ENCODE assay signal across 35 cellular contexts in the genomic region with DNA sequence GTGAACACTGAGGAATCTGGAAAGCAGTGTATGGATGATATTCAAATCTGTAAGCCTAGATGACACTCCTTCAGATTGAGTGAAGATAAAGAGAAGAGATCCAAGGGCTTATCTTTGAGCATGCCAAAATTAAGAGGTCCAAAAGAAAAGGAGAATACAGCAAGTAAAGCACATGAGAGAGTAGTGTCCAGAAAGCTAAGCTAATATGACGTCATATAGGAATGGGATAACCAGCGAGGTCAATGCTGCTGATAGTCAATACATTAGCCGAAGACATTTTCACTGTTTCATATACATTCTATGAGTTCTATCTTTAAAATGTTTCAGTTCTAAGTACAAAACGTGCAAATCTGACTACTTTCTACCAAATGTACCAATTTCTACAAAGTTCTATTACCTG.
"Had no signal": no experiment of that assay in that cellular context is flagged by ENCODE, and none has a peak within 500 bp of the region (broad histone marks: within the 10 kb centered on the region; RNA-seq: fewer than 3 reads in every experiment).

No MANE protein-coding gene starts in this region.

- H3K36me3 ChIP-seq: MG63 had no signal

- H3K27me3 ChIP-seq: MG63 had no signal

- H3K9me3 ChIP-seq: MG63 had no signal

- DNase-seq: Kasumi-1, MG63, MM.1S, MV-4-11, NCI-H1048, NCI-H1092, NCI-H1092 treated with DMSO at 0.1 percent for 48 hours, NCI-H1105, NCI-H1105 treated with DMSO at 0.1 percent for 48 hours, NCI-H1417, NCI-H1417 treated with DMSO at 0.1 percent for 48 hours, NCI-H1436, NCI-H1436 treated with DMSO at 0.1 percent for 48 hours, NCI-H146, NCI-H1694, NCI-H1694 treated with DMSO at 0.1 percent for 48 hours, NCI-H187, NCI-H187 treated with DMSO at 0.1 percent for 48 hours, NCI-H1930, NCI-H2029, NCI-H2029 treated with DMSO at 0.1 percent for 48 hours, NCI-H2081, NCI-H2081 treated with DMSO at 0.1 percent for 48 hours, NCI-H2107, NCI-H2171, NCI-H2171 treated with DMSO at 0.1 percent for 48 hours, NCI-H2227 treated with DMSO at 0.1 percent for 48 hours, NCI-H226, NCI-H345, NCI-H446, NCI-H446 treated with DMSO at 0.1 percent for 48 hours, NCI-H510A, NCI-H510A treated with DMSO at 0.1 percent for 48 hours, NCI-H524, NCI-H524 treated with DMSO at 0.1 percent for 48 hours had no signal

- H3K4me3 ChIP-seq: MG63 had no signal
